17 cellular contexts compared by ENCODE assay signal in genomic region chr7:3771906-3772305, GRCh38.
A peak's percentile ranks its signal among the peaks of the same experiment; 100 is the strongest.
DNase-seq lines count a peak whose midpoint lies in the region; ATAC-seq and TF ChIP-seq lines count a peak whose summit lies in the region.
"Had no signal": no experiment of that assay in that cellular context is flagged by ENCODE, and none has a peak within 500 bp of the region (broad histone marks: within the 10 kb centered on the region; RNA-seq: fewer than 3 reads in every experiment).

No MANE protein-coding gene starts in this region.

- H3K9ac ChIP-seq in BLaER1, result no peak overlapping the region
- H3K9ac ChIP-seq in BLaER1 treated with 17β-estradiol and CSF1 and Interleukin-3, amounts not matched to agents 10 nM and 100 nM, result no peak overlapping the region

- H3K4me3 Mint-ChIP-seq in endothelial cell (ENCODE audit: unreplicated experiment), result no peak overlapping the region
- H3K4me3 Mint-ChIP-seq: B cell; CD4-positive, alpha-beta T cell; CD8-positive, alpha-beta T cell had no signal

- TF ChIP-seq CTCF in fibroblast of pulmonary artery (IDR thresholded peaks at IDR 0.05; ENCODE audit: low read length, missing control alignments) (no peak), endothelial cell (IDR thresholded peaks at IDR 0.05; ENCODE audit: unreplicated experiment) (no peak), left ventricle myocardium inferior (IDR thresholded peaks at IDR 0.05; ENCODE audit: borderline replicate concordance) (no peak)

- peaks cover 8% of the 10 kb centered on the region for H3K4me1 ChIP-seq in BLaER1
- peaks cover 0 to 9% (median 5%) of the 10 kb centered on the region in 10 experiments; a peak in 10 of 20 replicates for H3K4me1 ChIP-seq in BLaER1 treated with 17β-estradiol and CSF1 and Interleukin-3, amounts not matched to agents 10 nM and 100 nM
- H3K4me1 ChIP-seq in left ventricle myocardium inferior, result no peaks in the 10 kb centered on the region
- H3K4me1 ChIP-seq: Caco-2 had no signal

- no peaks in the 10 kb centered on the region for H3K27me3 Mint-ChIP-seq in endothelial cell (ENCODE audit: unreplicated experiment)

- H3K36me3 Mint-ChIP-seq in endothelial cell (ENCODE audit: low read depth, unreplicated experiment), result no peaks in the 10 kb centered on the region
- H3K36me3 Mint-ChIP-seq: CD8-positive, alpha-beta T cell had no signal

- peaks cover 13% of the 10 kb centered on the region for H3K4me1 Mint-ChIP-seq in endothelial cell (ENCODE audit: unreplicated experiment)
- H3K4me1 Mint-ChIP-seq: B cell had no signal

- H3K4me3 ChIP-seq in BLaER1, result no peak overlapping the region
- no peak overlapping the region for H3K4me3 ChIP-seq in BLaER1 treated with 17β-estradiol and CSF1 and Interleukin-3, amounts not matched to agents 10 nM and 100 nM
- no peak overlapping the region for H3K4me3 ChIP-seq in fibroblast of pulmonary artery (replicated peaks; ENCODE audit: low read depth, low read length)
- H3K4me3 ChIP-seq in left ventricle myocardium inferior, result no peak overlapping the region

- H3K4me2 ChIP-seq in BLaER1, result peak overlapping the region; percentile 49
- peak overlapping the region in 6 of 11 experiments; percentile 12 to 59 (median 36); a peak in 10 of 22 replicates for H3K4me2 ChIP-seq in BLaER1 treated with 17β-estradiol and CSF1 and Interleukin-3, amounts not matched to agents 10 nM and 100 nM

- H3K27ac ChIP-seq in BLaER1 (no peak overlapping the region), left ventricle myocardium inferior (replicated peaks) (no peak overlapping the region)
- H3K27ac ChIP-seq in BLaER1 treated with 17β-estradiol and CSF1 and Interleukin-3, amounts not matched to agents 10 nM and 100 nM, result no peak overlapping the region
- H3K27ac ChIP-seq: C4-2B had no signal

- no peaks in the 10 kb centered on the region for H3K27me3 ChIP-seq in BLaER1
- H3K27me3 ChIP-seq in BLaER1 treated with 17β-estradiol and CSF1 and Interleukin-3, amounts not matched to agents 10 nM and 100 nM, result no peaks in the 10 kb centered on the region
- no peaks in the 10 kb centered on the region for H3K27me3 ChIP-seq in left ventricle myocardium inferior (ENCODE audit: low read depth)

- no peaks in the 10 kb centered on the region for H3K36me3 ChIP-seq in BLaER1
- H3K36me3 ChIP-seq in BLaER1 treated with 17β-estradiol and CSF1 and Interleukin-3, amounts not matched to agents 10 nM and 100 nM, result no peaks in the 10 kb centered on the region
- no peaks in the 10 kb centered on the region for H3K36me3 ChIP-seq in left ventricle myocardium inferior

- no peaks in the 10 kb centered on the region for H4K20me1 ChIP-seq in BLaER1
- H4K20me1 ChIP-seq in BLaER1 treated with 17β-estradiol and CSF1 and Interleukin-3, amounts not matched to agents 10 nM and 100 nM, result no peaks in the 10 kb centered on the region

- no peaks in the 10 kb centered on the region for H3K9me3 Mint-ChIP-seq in endothelial cell (ENCODE audit: unreplicated experiment)
- H3K9me3 Mint-ChIP-seq: CD4-positive, alpha-beta T cell; CD8-positive, alpha-beta T cell had no signal

- intact Hi-C loops in left ventricle myocardium inferior (cut with micrococcal nuclease), result no loop called here

- no peak for ATAC-seq in HG03354 (IDR thresholded peaks at IDR 0.05; ENCODE audit: poor library complexity, severe bottlenecking, unreplicated experiment)
- ATAC-seq: CD8-positive, alpha-beta T cell had no signal

- DNase-seq in dermis microvascular lymphatic vessel endothelial cell (ENCODE audit: low read depth in 2 of 2) (peak; percentile 2 to 28), fibroblast of pulmonary artery (ENCODE audit: low read depth) (peak; percentile 36), endothelial cell (ENCODE audit: low spot score) (no peak), left ventricle myocardium inferior (no peak)
- DNase-seq: 8988T; AML-193; Caco-2; Calu3; CD4-positive, alpha-beta T cell; CD8-positive, alpha-beta T cell; DMS79 treated with DMSO at 0.1 percent for 48 hours; GF-D8 had no signal

- no peak overlapping the region for H3K27ac Mint-ChIP-seq in endothelial cell (ENCODE audit: unreplicated experiment)
- H3K27ac Mint-ChIP-seq: B cell; CD4-positive, alpha-beta T cell; CD8-positive, alpha-beta T cell had no signal

- H3K9me3 ChIP-seq in BLaER1, result peaks cover 21% of the 10 kb centered on the region
- H3K9me3 ChIP-seq in BLaER1 treated with 17β-estradiol and CSF1 and Interleukin-3, amounts not matched to agents 10 nM and 100 nM (replicated peaks in 1 of 11), result peaks cover 0 to 25% (median 15%) of the 10 kb centered on the region in 11 experiments; a peak in 15 of 22 replicates
- peaks cover 8% of the 10 kb centered on the region for H3K9me3 ChIP-seq in left ventricle myocardium inferior (replicated peaks)
- H3K9me3 ChIP-seq: Caco-2 had no signal

Comparison
In these comparisons a context has a peak if more than half of its experiments do, and no peak if none do; other contexts are left out.
1. DNase-seq: peak in dermis microvascular lymphatic vessel endothelial cell (2 of 2) and fibroblast of pulmonary artery (single experiment); none in endothelial cell (single experiment) and left ventricle myocardium inferior (single experiment).